ENCODE assay signal across 24 cellular contexts in the genomic region with DNA sequence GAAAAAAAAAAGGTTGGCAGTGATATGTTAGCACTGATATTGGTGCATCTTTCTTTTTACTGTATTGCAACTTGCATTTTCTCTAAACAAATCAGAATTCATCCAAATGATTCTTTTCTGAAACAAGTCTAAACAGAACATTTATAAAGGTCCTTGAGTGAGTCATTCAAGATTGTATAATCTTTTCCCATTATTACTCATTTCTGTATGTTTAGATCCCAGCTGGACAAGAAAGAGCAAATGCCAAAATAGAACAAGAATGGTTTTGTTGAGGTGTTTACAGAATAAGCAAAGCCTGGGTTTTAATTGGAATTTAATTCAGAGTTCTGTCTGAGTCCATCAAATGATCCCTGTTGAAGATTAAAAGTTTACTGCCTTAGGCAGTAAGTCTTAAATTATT.
DNase-seq lines count a peak whose midpoint lies in the region; ATAC-seq and TF ChIP-seq lines count a peak whose summit lies in the region.
"Had no signal": no experiment of that assay in that cellular context is flagged by ENCODE, and none has a peak within 500 bp of the region (broad histone marks: within the 10 kb centered on the region; RNA-seq: fewer than 3 reads in every experiment).

No MANE protein-coding gene starts in this region.

- no peak for ATAC-seq in HG02642 (IDR thresholded peaks at IDR 0.05; ENCODE audit: poor library complexity, unreplicated experiment)
- ATAC-seq in HG02623 (IDR thresholded peaks at IDR 0.05; ENCODE audit: unreplicated experiment) = no peak
- ATAC-seq: activated CD4-positive, alpha-beta T cell treated with anti-CD3 and anti-CD28 coated beads for 36 hours; stimulated activated naive CD8-positive, alpha-beta T cell treated with anti-CD3 and anti-CD28 coated beads, Interleukin-15, amount 100 ng/mL, for 72 hours had no signal

- no peak overlapping the region for H3K4me3 ChIP-seq in astrocyte of the spinal cord (ENCODE audit: low read depth, low read length)
- no peak overlapping the region for H3K4me3 ChIP-seq in fibroblast of the aortic adventitia (ENCODE audit: low read depth, low read length)
- H3K4me3 ChIP-seq: coronary artery, HAP-1, MG63, neural progenitor cell, right atrium auricular region, SK-N-MC, upper lobe of left lung had no signal

- DNase-seq in HPDE6-E6E7 (ENCODE audit: extremely low spot score) (peak; percentile 44), astrocyte of the spinal cord (ENCODE audit: low read depth, low spot score) (peak; percentile 54), fibroblast of the aortic adventitia (ENCODE audit: low read depth) (peak; percentile 75), NCI-H146 treated with DMSO at 0.1 percent for 48 hours (lab: John Stamatoyannopoulos, UW; ENCODE audit: unreplicated experiment) (no peak), Ammon's horn (ENCODE audit: low spot score) (no peak)
- DNase-seq: activated CD4-positive, alpha-beta T cell treated with anti-CD3 and anti-CD28 coated beads for 36 hours; activated CD8-positive, alpha-beta memory T cell treated with anti-CD3 and anti-CD28 coated beads, Interleukin-2, amount 50 U/mL, for 4 hours; activated gamma-delta T cell treated with Interleukin-2 at 50 U/mL for 16 hours; anterior cingulate cortex; CD4-positive, alpha-beta T cell; DMS79 treated with DMSO at 0.1 percent for 48 hours; MG63; NCI-H1694; stimulated activated CD4-positive, alpha-beta T cell treated with anti-CD3 and anti-CD28 coated beads, Interleukin-1b, Interleukin-23, amount 100 ng/mL, for 48 hours; stimulated activated naive CD8-positive, alpha-beta T cell treated with anti-CD3 and anti-CD28 coated beads, Interleukin-15, amount 100 ng/mL, for 72 hours; upper lobe of left lung had no signal

- in situ Hi-C loops in astrocyte of the spinal cord (cut with HindIII; ENCODE audit: low sequenced_read_pairs) = no loop called here

- TF ChIP-seq CTCF in 22Rv1 (IDR thresholded peaks at IDR 0.05) (no peak), astrocyte of the spinal cord (IDR thresholded peaks at IDR 0.05; ENCODE audit: low read depth, low read length) (no peak), fibroblast of the aortic adventitia (IDR thresholded peaks at IDR 0.05; ENCODE audit: insufficient read depth, low read length) (no peak)

- H3K27ac ChIP-seq in 22Rv1 = peak overlapping the region; percentile 13; the same call in 1 of the 2 replicates
- H3K27ac ChIP-seq: coronary artery, neural progenitor cell, right atrium auricular region, SK-N-MC, upper lobe of left lung had no signal

Comparison
In these comparisons a context has a peak if more than half of its experiments do, and no peak if none do; other contexts are left out.
1. DNase-seq: peak in HPDE6-E6E7 (single experiment), astrocyte of the spinal cord (single experiment) and fibroblast of the aortic adventitia (single experiment); none in NCI-H146 treated with DMSO at 0.1 percent for 48 hours (single experiment) and Ammon's horn (single experiment).